Comparison of ENCODE assay signal across 15 cellular contexts in the genomic region with DNA sequence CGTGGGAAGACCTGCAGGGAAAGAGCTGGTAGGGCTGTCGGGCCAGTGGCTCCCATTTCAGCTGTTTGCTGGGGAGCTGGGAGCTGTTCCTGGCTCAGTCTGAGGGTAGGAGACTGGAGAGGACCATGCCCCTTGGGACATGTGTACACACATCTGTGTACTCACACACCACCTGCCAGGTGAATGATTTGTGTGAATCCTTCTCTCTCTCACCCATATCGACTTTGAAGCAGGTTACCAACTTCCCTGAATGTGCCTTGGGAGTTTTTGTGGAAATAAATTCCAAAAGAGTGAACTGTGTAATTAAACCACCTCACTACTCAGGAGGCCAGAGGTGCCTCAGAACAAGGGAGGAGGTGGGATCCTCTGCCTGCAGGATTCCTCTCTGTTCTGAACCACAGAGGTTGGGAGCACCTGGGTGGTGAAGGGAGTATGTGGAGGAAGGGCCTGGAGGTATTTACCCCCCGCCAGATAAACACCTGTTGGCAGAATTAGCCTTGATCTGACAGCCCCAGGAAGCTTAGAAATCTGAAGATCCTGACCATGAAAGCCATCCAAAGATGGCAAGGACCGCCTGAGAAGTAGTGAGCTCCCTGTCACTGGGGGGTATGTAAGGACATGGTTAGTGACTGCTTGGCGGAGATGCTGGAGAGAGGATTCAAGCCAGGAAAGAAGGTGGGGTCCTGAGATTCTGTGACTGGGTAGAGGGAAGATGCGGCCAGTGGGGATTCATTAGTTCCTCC. TPM values are rescaled to one million over a fixed set of nuclear protein-coding genes. Genes with fewer than 3 reads are reported as not detected.
DNase-seq lines count a peak whose midpoint lies in the region; ATAC-seq, FAIRE-seq and TF ChIP-seq lines count a peak whose summit lies in the region.
"Had no signal": no experiment of that assay in that cellular context is flagged by ENCODE, and none has a peak within 500 bp of the region (broad histone marks: within the 10 kb centered on the region; RNA-seq: fewer than 3 reads in every experiment).

No MANE protein-coding gene starts in this region.

- H3K27ac ChIP-seq in A549 (peak overlapping the region; percentile 99 to 100), Karpas-422 (ENCODE audit: low read length) (no peak overlapping the region), colonic mucosa (peak overlapping the region; percentile 86)
- H3K27ac ChIP-seq: ovary had no signal

- no peak for TF ChIP-seq EP300 in A549 (IDR thresholded peaks at IDR 0.05)

- H3K36me3 Mint-ChIP-seq in activated CD4-positive, alpha-beta T cell treated with anti-CD3 and anti-CD28 coated beads, Interleukin-2, amount 10 ng/mL, durations not matched to agents 24 days and 14 days (ENCODE audit: low read depth), result no peaks in the 10 kb centered on the region

- H3K27ac Mint-ChIP-seq in activated CD4-positive, alpha-beta T cell treated with anti-CD3 and anti-CD28 coated beads, Interleukin-2, amount 10 ng/mL, durations not matched to agents 24 days and 14 days, result no peak overlapping the region

- H3K4me3 ChIP-seq in A549 (peak overlapping the region; percentile 92), Karpas-422 (ENCODE audit: low read length) (no peak overlapping the region), colonic mucosa (no peak overlapping the region), mucosa of stomach (ENCODE audit: low read length) (no peak overlapping the region)
- H3K4me3 ChIP-seq: lung, ovary had no signal

- POLR2A ChIA-PET in A549 (lab: Yijun Ruan, JAX), result interaction anchor here (0.6 to 8.0 kb wide), 21 partner anchors 8 to 293 kb away, joined by 3 to 237 read pairs (median 12); a partner anchor contains a TSS

- CTCF ChIA-PET in A549 (lab: Yijun Ruan, JAX), result interaction anchor here (1.2 to 48.0 kb wide), 9 partner anchors 11 to 312 kb away, joined by 3 to 2097 read pairs (median 4); a partner anchor contains a TSS

- no peak for DNase-seq in A549 (ENCODE audit: low read depth in 1 of 2, low spot score in 1 of 2)
- DNase-seq in Karpas-422, result no peak
- peak; percentile 58 for DNase-seq in colonic mucosa
- DNase-seq in activated CD4-positive, alpha-beta T cell treated with anti-CD3 and anti-CD28 coated beads, Interleukin-2, amount 10 ng/mL, durations not matched to agents 24 days and 14 days, result no peak
- DNase-seq: DND-41; erythroblast; NCI-H510A treated with DMSO at 0.1 percent for 48 hours; stimulated activated CD4-positive, alpha-beta T cell treated with anti-CD3 and anti-CD28 coated beads, Interleukin-15, amount 100 ng/mL, for 24 hours had no signal

- no peak overlapping the region for H2AFZ ChIP-seq in Karpas-422 (ENCODE audit: low read length)

- peak overlapping the region; percentile 92 for H3K4me2 ChIP-seq in A549
- peak overlapping the region; percentile 28 for H3K4me2 ChIP-seq in Karpas-422 (ENCODE audit: low read depth, low read length, poor library complexity, severe bottlenecking)

- H3K9ac ChIP-seq in Karpas-422 (ENCODE audit: low read length), result peak overlapping the region; percentile 16; the same call in 1 of the 2 replicates
- H3K9ac ChIP-seq in colonic mucosa (ENCODE audit: low read depth in 2 of 2, low read length in 2 of 2), result peak overlapping the region in 1 of 2 donors; percentile 99
- peak overlapping the region; percentile 49 for H3K9ac ChIP-seq in mucosa of stomach (ENCODE audit: low read length)

- H3K9me2 ChIP-seq in Karpas-422 (replicated peaks; ENCODE audit: insufficient read depth, low read length), result no peaks in the 10 kb centered on the region

- no peak for TF ChIP-seq CTCF in A549 (IDR thresholded peaks at IDR 0.05)
- no peak for TF ChIP-seq CTCF in colonic mucosa (IDR thresholded peaks at IDR 0.05)

- H3K79me2 ChIP-seq in Karpas-422 (ENCODE audit: low read length), result no peaks in the 10 kb centered on the region

- WGBS in A549 (ENCODE audit: missing lambda C conversion rate), result 4% methylated on average over 7 of the region's 7 CpGs

- no peaks in the 10 kb centered on the region for H4K20me1 ChIP-seq in Karpas-422 (ENCODE audit: insufficient read depth, low read depth, low read length)

- no peaks in the 10 kb centered on the region for H3K9me3 Mint-ChIP-seq in activated CD4-positive, alpha-beta T cell treated with anti-CD3 and anti-CD28 coated beads, Interleukin-2, amount 10 ng/mL, durations not matched to agents 24 days and 14 days

- H3K27me3 ChIP-seq in Karpas-422 (ENCODE audit: low read length), result no peaks in the 10 kb centered on the region
- no peaks in the 10 kb centered on the region for H3K27me3 ChIP-seq in colonic mucosa
- H3K27me3 ChIP-seq in mucosa of stomach (ENCODE audit: control insufficient read depth, insufficient read depth, low read length), result no peaks in the 10 kb centered on the region
- H3K27me3 ChIP-seq: ovary had no signal

- H3K36me3 ChIP-seq in Karpas-422 (ENCODE audit: insufficient read depth, low read length) (no peaks in the 10 kb centered on the region), colonic mucosa (no peaks in the 10 kb centered on the region), mucosa of stomach (ENCODE audit: control insufficient read depth, insufficient read depth, low read length) (peaks cover 7% of the 10 kb centered on the region)
- H3K36me3 ChIP-seq: ovary had no signal

- peaks cover 47% of the 10 kb centered on the region for H3K27me3 Mint-ChIP-seq in activated CD4-positive, alpha-beta T cell treated with anti-CD3 and anti-CD28 coated beads, Interleukin-2, amount 10 ng/mL, durations not matched to agents 24 days and 14 days

- peaks cover 79% of the 10 kb centered on the region for H3K4me1 ChIP-seq in A549
- peaks cover 13% of the 10 kb centered on the region for H3K4me1 ChIP-seq in Karpas-422 (ENCODE audit: low read length)
- peaks cover 34% of the 10 kb centered on the region for H3K4me1 ChIP-seq in colonic mucosa
- peaks cover 84% of the 10 kb centered on the region for H3K4me1 ChIP-seq in mucosa of stomach (ENCODE audit: control insufficient read depth, insufficient read depth, low read length)

- no peaks in the 10 kb centered on the region for H3K4me1 Mint-ChIP-seq in activated CD4-positive, alpha-beta T cell treated with anti-CD3 and anti-CD28 coated beads, Interleukin-2, amount 10 ng/mL, durations not matched to agents 24 days and 14 days

- TF ChIP-seq POLR2A in A549 (IDR thresholded peaks at IDR 0.05; ENCODE audit: low read length), result peak; percentile 25

- ATAC-seq in A549 (no peak), HG03565 (IDR thresholded peaks at IDR 0.05; ENCODE audit: unreplicated experiment) (no peak), HG02840 (IDR thresholded peaks at IDR 0.05; ENCODE audit: low FRiP score, unreplicated experiment) (no peak), GM21360 (IDR thresholded peaks at IDR 0.05; ENCODE audit: unreplicated experiment) (no peak)

- H3K9me3 ChIP-seq in A549 (no peaks in the 10 kb centered on the region), Karpas-422 (ENCODE audit: low read length) (no peaks in the 10 kb centered on the region), colonic mucosa (no peaks in the 10 kb centered on the region), mucosa of stomach (ENCODE audit: control insufficient read depth, low read length) (no peaks in the 10 kb centered on the region)
- H3K9me3 ChIP-seq: ovary had no signal

- FAIRE-seq in A549 (lab: Jason Lieb, UNC), result no peak
- FAIRE-seq: GM12891 had no signal

- intact Hi-C loops in colonic mucosa (cut with DNase I), result no loop called here
- intact Hi-C loops in activated CD4-positive, alpha-beta T cell treated with anti-CD3 and anti-CD28 coated beads, Interleukin-2, amount 10 ng/mL, durations not matched to agents 24 days and 14 days (cut with micrococcal nuclease), result no loop called here

- no peak for TF ChIP-seq RAD21 in A549 (conservative IDR thresholded peaks at IDR 0.05 in 1 of 2, IDR thresholded peaks at IDR 0.05 in 1 of 2)

- no peak overlapping the region for H3K4me3 Mint-ChIP-seq in activated CD4-positive, alpha-beta T cell treated with anti-CD3 and anti-CD28 coated beads, Interleukin-2, amount 10 ng/mL, durations not matched to agents 24 days and 14 days

TF ChIP-seq in A549, 52 proteins besides CTCF, POLR2A, EP300 and RAD21 (continues in another document):
- TF ChIP-seq ZNF302 (CRISPR knock-in tag; IDR thresholded peaks at IDR 0.05) (0 out of 2 replicates have a peak, but pooled peaks have one; percentile 63), RNF2 (IDR thresholded peaks at IDR 0.05; ENCODE audit: borderline replicate concordance, low read depth) (no peak), CHD4 (IDR thresholded peaks at IDR 0.05; ENCODE audit: borderline replicate concordance) (peak; percentile 81; the same call in 1 of the 2 replicates), TP53 (CRISPR knock-in tag; IDR thresholded peaks at IDR 0.05) (no peak; the same call in 1 of the 2 replicates), ZFP36 (IDR thresholded peaks at IDR 0.05; ENCODE audit: borderline replicate concordance, partially characterized antibody) (peak; percentile 92), MAZ (IDR thresholded peaks at IDR 0.05; ENCODE audit: borderline replicate concordance, low read depth, low read length) (no peak), HDAC2 (IDR thresholded peaks at IDR 0.05) (peak; percentile 51; the same call in 1 of the 2 replicates), NFE2L2 (conservative IDR thresholded peaks at IDR 0.05; ENCODE audit: low read length) (no peak), SREBF2 (IDR thresholded peaks at IDR 0.05) (no peak), KDM1A (IDR thresholded peaks at IDR 0.05; ENCODE audit: low read depth) (peak; percentile 88; the same call in 1 of the 2 replicates)
- TF ChIP-seq, protein P1, sequence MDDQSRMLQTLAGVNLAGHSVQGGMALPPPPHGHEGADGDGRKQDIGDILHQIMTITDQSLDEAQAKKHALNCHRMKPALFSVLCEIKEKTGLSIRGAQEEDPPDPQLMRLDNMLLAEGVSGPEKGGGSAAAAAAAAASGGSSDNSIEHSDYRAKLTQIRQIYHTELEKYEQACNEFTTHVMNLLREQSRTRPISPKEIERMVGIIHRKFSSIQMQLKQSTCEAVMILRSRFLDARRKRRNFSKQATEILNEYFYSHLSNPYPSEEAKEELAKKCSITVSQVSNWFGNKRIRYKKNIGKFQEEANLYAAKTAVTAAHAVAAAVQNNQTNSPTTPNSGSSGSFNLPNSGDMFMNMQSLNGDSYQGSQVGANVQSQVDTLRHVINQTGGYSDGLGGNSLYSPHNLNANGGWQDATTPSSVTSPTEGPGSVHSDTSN (IDR thresholded peaks at IDR 0.05), result no peak

RNA-seq across cellular contexts. Expression of a gene that starts 3.3 kb away (rescaled TPM):
- polyA plus RNA-seq in A549 (2011; rRNA removed), result 342 and 442 TPM in 2 replicates
- 157 and 189 TPM in 2 replicates for polyA plus RNA-seq in A549 (2012; cell fraction: cytosol; rRNA removed)
- polyA plus RNA-seq in A549 (2012; cell fraction: nucleus; rRNA removed), result 1,165 and 1,226 TPM in 2 replicates
- 225 to 288 TPM (median 248 TPM) in 3 replicates for polyA plus RNA-seq in A549 (2017; fragmentation: RNase III; extraction: RNeasy Plus Mini Kit Qiagen cat#74134 plus additional on column Dnase treatment)
- polyA minus RNA-seq in A549 (2011; rRNA and poly(A)+ RNA removed), result 586 and 639 TPM in 2 replicates
- total RNA-seq in Karpas-422 (2014; rRNA removed; shearing (Covaris generic); ENCODE audit: low replicate concordance), result not detected in 2 replicates
- 100 to 1,000 TPM; 187 to 226 TPM for total RNA-seq in colonic mucosa
- not detected in 2 replicates for total RNA-seq in activated CD4-positive, alpha-beta T cell treated with anti-CD3 and anti-CD28 coated beads, Interleukin-2, amount 10 ng/mL, durations not matched to agents 24 days and 14 days

Comparison
In these comparisons a context has a peak if more than half of its experiments do, and no peak if none do; other contexts are left out.
1. RNA of a gene that starts 3.3 kb away (total RNA-seq): 187 to 226 TPM in colonic mucosa; not detected in activated CD4-positive, alpha-beta T cell treated with anti-CD3 and anti-CD28 coated beads, Interleukin-2, amount 10 ng/mL, durations not matched to agents 24 days and 14 days and not detected in Karpas-422; every median in the first group is over 100 times any median in the second.